ENCODE assay signal across 15 cellular contexts in the genomic region with DNA sequence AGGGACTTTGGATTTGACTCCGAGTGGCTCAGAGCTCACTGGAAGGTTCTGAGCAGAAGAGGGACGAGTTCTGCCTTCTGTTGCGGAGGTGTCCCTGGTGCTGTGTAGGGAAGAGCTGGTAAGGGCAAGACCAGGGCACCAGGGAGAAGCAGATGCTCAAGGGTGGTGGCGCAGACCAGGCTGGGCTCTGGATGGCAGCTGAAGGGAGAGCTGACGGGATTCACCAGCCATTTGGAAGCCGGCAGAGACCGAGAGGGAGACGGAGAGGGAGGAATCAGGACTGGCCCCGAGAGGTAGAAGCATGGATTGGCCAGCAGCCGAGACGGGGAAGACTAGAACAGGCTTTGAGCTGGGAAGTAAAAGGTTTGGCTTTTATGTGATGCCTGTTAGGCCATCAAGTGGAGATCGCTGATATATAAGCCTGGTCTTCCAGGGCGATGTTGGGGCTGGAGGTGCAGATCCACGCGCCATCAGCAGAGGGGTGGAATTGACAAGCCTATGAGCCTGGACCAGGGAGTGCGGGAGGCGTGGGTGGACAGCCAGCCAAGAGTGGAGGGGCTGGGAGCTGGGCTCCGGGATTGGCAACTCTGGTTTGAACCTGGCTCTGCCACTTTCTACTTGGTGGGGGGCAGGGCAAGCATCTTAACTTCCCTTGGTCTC. TPM values are rescaled to one million over a fixed set of nuclear protein-coding genes. Genes with fewer than 3 reads are reported as not detected.
DNase-seq lines count a peak whose midpoint lies in the region; ATAC-seq and TF ChIP-seq lines count a peak whose summit lies in the region.
"Had no signal": no experiment of that assay in that cellular context is flagged by ENCODE, and none has a peak within 500 bp of the region (broad histone marks: within the 10 kb centered on the region; RNA-seq: fewer than 3 reads in every experiment).

No MANE protein-coding gene starts in this region.

- H4K5ac ChIP-seq in mesendoderm (ENCODE audit: low read length): no peak overlapping the region

- H3K27me3 ChIP-seq in GM23338 (ENCODE audit: insufficient read depth) (no peaks in the 10 kb centered on the region), mesendoderm (ENCODE audit: insufficient read depth, low read length, poor library complexity) (no peaks in the 10 kb centered on the region)
- H3K27me3 ChIP-seq in naive thymus-derived CD4-positive, alpha-beta T cell (ENCODE audit: control insufficient read depth in 2 of 2, insufficient read depth in 2 of 2, low read length in 2 of 2): peaks cover 0 to 3% of the 10 kb centered on the region in 2 donors

- H3K79me2 ChIP-seq in GM23338 (replicated peaks; ENCODE audit: insufficient read depth): no peaks in the 10 kb centered on the region
- H3K79me2 ChIP-seq in mesendoderm (ENCODE audit: control insufficient read depth, insufficient read depth, low read length): no peaks in the 10 kb centered on the region

- H2BK120ac ChIP-seq in mesendoderm (ENCODE audit: low read depth, low read length): no peak overlapping the region

- TF ChIP-seq CTCF in GM23338 (conservative IDR thresholded peaks at IDR 0.05; ENCODE audit: low read depth in 2 of 2): no peak
- no peak for TF ChIP-seq CTCF in chondrocyte (IDR thresholded peaks at IDR 0.05)

- H4K8ac ChIP-seq in mesendoderm (ENCODE audit: low read depth, low read length): no peak overlapping the region

- no peak overlapping the region for H3K4me3 ChIP-seq in GM23338
- no peak overlapping the region for H3K4me3 ChIP-seq in mesendoderm (ENCODE audit: low read length)
- H3K4me3 ChIP-seq in naive thymus-derived CD4-positive, alpha-beta T cell (ENCODE audit: low read length): no peak overlapping the region
- H3K4me3 ChIP-seq: BLaER1 treated with 17β-estradiol and CSF1 and Interleukin-3, amounts not matched to agents 10 nM and 100 nM; GM23248 had no signal

- ATAC-seq in GM23338: peak; percentile 16; the same call in 1 of the 3 replicates
- ATAC-seq in naive thymus-derived CD4-positive, alpha-beta T cell: no peak

- H2BK5ac ChIP-seq in mesendoderm (ENCODE audit: low read length): no peak overlapping the region

- no peaks in the 10 kb centered on the region for H3F3A ChIP-seq in GM23338 (replicated peaks; ENCODE audit: low read depth)

- no peak overlapping the region for H3K23ac ChIP-seq in mesendoderm (ENCODE audit: low read length)

- no peak overlapping the region for H3K4me3 Mint-ChIP-seq in activated naive CD4-positive, alpha-beta T cell treated with anti-CD3 and anti-CD28 coated beads, Interleukin-2, amount 50 U/mL, for 24 hours
- no peak overlapping the region for H3K4me3 Mint-ChIP-seq in GM23338
- H3K4me3 Mint-ChIP-seq in chondrocyte (ENCODE audit: unreplicated experiment): no peak overlapping the region
- no peak overlapping the region for H3K4me3 Mint-ChIP-seq in naive thymus-derived CD4-positive, alpha-beta T cell
- no peak overlapping the region for H3K4me3 Mint-ChIP-seq in activated CD4-positive, alpha-beta T cell treated with anti-CD3 and anti-CD28 coated beads, Interleukin-2, amount 10 ng/mL, durations not matched to agents 24 days and 14 days
- H3K4me3 Mint-ChIP-seq: CD4-positive, CD25-positive, alpha-beta regulatory T cell; H9 had no signal

- CTCF ChIA-PET in naive thymus-derived CD4-positive, alpha-beta T cell (lab: Charles Lee): no interaction called here

- peak overlapping the region; percentile 80 for H3K27ac Mint-ChIP-seq in activated naive CD4-positive, alpha-beta T cell treated with anti-CD3 and anti-CD28 coated beads, Interleukin-2, amount 50 U/mL, for 24 hours
- H3K27ac Mint-ChIP-seq in GM23338 (no peak overlapping the region), chondrocyte (ENCODE audit: unreplicated experiment) (no peak overlapping the region)
- no peak overlapping the region for H3K27ac Mint-ChIP-seq in naive thymus-derived CD4-positive, alpha-beta T cell
- no peak overlapping the region for H3K27ac Mint-ChIP-seq in activated CD4-positive, alpha-beta T cell treated with anti-CD3 and anti-CD28 coated beads, Interleukin-2, amount 10 ng/mL, durations not matched to agents 24 days and 14 days
- H3K27ac Mint-ChIP-seq: CD4-positive, CD25-positive, alpha-beta regulatory T cell had no signal

- no peak overlapping the region for H3K4ac ChIP-seq in mesendoderm (ENCODE audit: low read depth, low read length)

- H3K27ac ChIP-seq in GM23338 (ENCODE audit: low read depth) (no peak overlapping the region), mesendoderm (ENCODE audit: low read depth, low read length) (no peak overlapping the region)
- no peak overlapping the region for H3K27ac ChIP-seq in naive thymus-derived CD4-positive, alpha-beta T cell (ENCODE audit: low read depth, low read length)
- H3K27ac ChIP-seq: BLaER1 treated with 17β-estradiol and CSF1 and Interleukin-3, amounts not matched to agents 10 nM and 100 nM; GM23248 had no signal

- peak overlapping the region; percentile 43 for H2AK5ac ChIP-seq in mesendoderm (ENCODE audit: low read length)

- intact Hi-C loops in naive thymus-derived CD4-positive, alpha-beta T cell (cut with micrococcal nuclease): no loop called here
- intact Hi-C loops in activated CD4-positive, alpha-beta T cell treated with anti-CD3 and anti-CD28 coated beads, Interleukin-2, amount 10 ng/mL, durations not matched to agents 24 days and 14 days (cut with micrococcal nuclease): no loop called here

- H3K4me1 ChIP-seq in GM23338 (ENCODE audit: insufficient read depth): peaks cover 12% of the 10 kb centered on the region
- peaks cover 2% of the 10 kb centered on the region for H3K4me1 ChIP-seq in mesendoderm (ENCODE audit: control insufficient read depth, low read depth, low read length)
- H3K4me1 ChIP-seq in naive thymus-derived CD4-positive, alpha-beta T cell (ENCODE audit: control insufficient read depth in 2 of 2, insufficient read depth in 2 of 2, low read length in 2 of 2): no peaks in the 10 kb centered on the region
- H3K4me1 ChIP-seq: BLaER1 treated with 17β-estradiol and CSF1 and Interleukin-3, amounts not matched to agents 10 nM and 100 nM had no signal

- H3K79me1 ChIP-seq in mesendoderm (ENCODE audit: low read length): no peaks in the 10 kb centered on the region

- H3K36me3 Mint-ChIP-seq in activated naive CD4-positive, alpha-beta T cell treated with anti-CD3 and anti-CD28 coated beads, Interleukin-2, amount 50 U/mL, for 24 hours: no peaks in the 10 kb centered on the region
- H3K36me3 Mint-ChIP-seq in GM23338 (ENCODE audit: low read depth) (no peaks in the 10 kb centered on the region; the same call in 2 of the 3 replicates), chondrocyte (ENCODE audit: low read depth) (no peaks in the 10 kb centered on the region)
- H3K36me3 Mint-ChIP-seq in naive thymus-derived CD4-positive, alpha-beta T cell: no peaks in the 10 kb centered on the region
- no peaks in the 10 kb centered on the region for H3K36me3 Mint-ChIP-seq in activated CD4-positive, alpha-beta T cell treated with anti-CD3 and anti-CD28 coated beads, Interleukin-2, amount 10 ng/mL, durations not matched to agents 24 days and 14 days (ENCODE audit: low read depth)
- H3K36me3 Mint-ChIP-seq: CD4-positive, CD25-positive, alpha-beta regulatory T cell had no signal

- no peak overlapping the region for H3K9ac ChIP-seq in mesendoderm (ENCODE audit: low read length)
- H3K9ac ChIP-seq: BLaER1 treated with 17β-estradiol and CSF1 and Interleukin-3, amounts not matched to agents 10 nM and 100 nM; GM23248 had no signal

- H2BK15ac ChIP-seq in mesendoderm (replicated peaks; ENCODE audit: low read depth): no peak overlapping the region

- H3K9me2 ChIP-seq in GM23338 (ENCODE audit: insufficient read depth): no peaks in the 10 kb centered on the region

- no peak overlapping the region for H2AFZ ChIP-seq in GM23338
- H2AFZ ChIP-seq: GM23248 had no signal

- H3K27me3 Mint-ChIP-seq in activated naive CD4-positive, alpha-beta T cell treated with anti-CD3 and anti-CD28 coated beads, Interleukin-2, amount 50 U/mL, for 24 hours: peaks cover 21% of the 10 kb centered on the region
- H3K27me3 Mint-ChIP-seq in GM23338 (ENCODE audit: insufficient read depth, low read depth, poor library complexity) (peaks cover 16% of the 10 kb centered on the region), chondrocyte (ENCODE audit: low read depth) (peaks cover 33% of the 10 kb centered on the region)
- peaks cover 0 to 35% (median 23%) of the 10 kb centered on the region in 5 donors for H3K27me3 Mint-ChIP-seq in naive thymus-derived CD4-positive, alpha-beta T cell
- H3K27me3 Mint-ChIP-seq in activated CD4-positive, alpha-beta T cell treated with anti-CD3 and anti-CD28 coated beads, Interleukin-2, amount 10 ng/mL, durations not matched to agents 24 days and 14 days: peaks cover 7% of the 10 kb centered on the region

- no peaks in the 10 kb centered on the region for H3K9me3 Mint-ChIP-seq in activated naive CD4-positive, alpha-beta T cell treated with anti-CD3 and anti-CD28 coated beads, Interleukin-2, amount 50 U/mL, for 24 hours
- H3K9me3 Mint-ChIP-seq in GM23338 (no peaks in the 10 kb centered on the region; the same call in 1 of the 3 replicates), chondrocyte (ENCODE audit: low read depth) (no peaks in the 10 kb centered on the region)
- peaks cover 0 to 3% (median 0%) of the 10 kb centered on the region in 11 donors for H3K9me3 Mint-ChIP-seq in naive thymus-derived CD4-positive, alpha-beta T cell
- H3K9me3 Mint-ChIP-seq in activated CD4-positive, alpha-beta T cell treated with anti-CD3 and anti-CD28 coated beads, Interleukin-2, amount 10 ng/mL, durations not matched to agents 24 days and 14 days: no peaks in the 10 kb centered on the region

- H3K4me2 ChIP-seq in GM23338 (no peak overlapping the region), mesendoderm (ENCODE audit: low read length) (no peak overlapping the region)
- H3K4me2 ChIP-seq: BLaER1 treated with 17β-estradiol and CSF1 and Interleukin-3, amounts not matched to agents 10 nM and 100 nM had no signal

- no peaks in the 10 kb centered on the region for H4K20me1 ChIP-seq in GM23338 (replicated peaks; ENCODE audit: insufficient read depth)

- no peak for DNase-seq in activated naive CD4-positive, alpha-beta T cell treated with Interleukin-2 at 50 U/mL for 16 hours
- DNase-seq in GM23338 (ENCODE audit: low spot score) (no peak), chondrocyte (ENCODE audit: low spot score) (peak; percentile 68), mesendoderm (no peak), DMS79 treated with DMSO at 0.1 percent for 48 hours (lab: John Stamatoyannopoulos, UW) (no peak)
- no peak for DNase-seq in naive thymus-derived CD4-positive, alpha-beta T cell
- no peak for DNase-seq in activated CD4-positive, alpha-beta T cell treated with anti-CD3 and anti-CD28 coated beads, Interleukin-2, amount 10 ng/mL, durations not matched to agents 24 days and 14 days
- DNase-seq: 8988T; ACHN; CD4-positive, CD25-positive, alpha-beta regulatory T cell; DMS53; GM23248; H9 had no signal

- WGBS in mesendoderm (ENCODE audit: extremely low coverage, insufficient coverage, low lambda C conversion rate): no CpG with 5 or more reads among the region's 18 CpGs

- no peak overlapping the region for H3K18ac ChIP-seq in mesendoderm (ENCODE audit: low read length)

- no peaks in the 10 kb centered on the region for H3K36me3 ChIP-seq in GM23338 (ENCODE audit: insufficient read depth)
- no peaks in the 10 kb centered on the region for H3K36me3 ChIP-seq in mesendoderm (ENCODE audit: control insufficient read depth, insufficient read depth, low read length)
- no peaks in the 10 kb centered on the region for H3K36me3 ChIP-seq in naive thymus-derived CD4-positive, alpha-beta T cell (ENCODE audit: control insufficient read depth in 2 of 3, insufficient read depth in 3 of 3, low read length in 3 of 3)
- H3K36me3 ChIP-seq: BLaER1 treated with 17β-estradiol and CSF1 and Interleukin-3, amounts not matched to agents 10 nM and 100 nM had no signal

- POLR2A ChIA-PET in naive thymus-derived CD4-positive, alpha-beta T cell (lab: Charles Lee): no interaction called here

- no peaks in the 10 kb centered on the region for H3K4me1 Mint-ChIP-seq in activated naive CD4-positive, alpha-beta T cell treated with anti-CD3 and anti-CD28 coated beads, Interleukin-2, amount 50 U/mL, for 24 hours
- H3K4me1 Mint-ChIP-seq in GM23338 (peaks cover 25% of the 10 kb centered on the region), chondrocyte (ENCODE audit: low read depth) (no peaks in the 10 kb centered on the region)
- peaks cover 0 to 2% (median 0%) of the 10 kb centered on the region in 7 donors for H3K4me1 Mint-ChIP-seq in naive thymus-derived CD4-positive, alpha-beta T cell
- H3K4me1 Mint-ChIP-seq in activated CD4-positive, alpha-beta T cell treated with anti-CD3 and anti-CD28 coated beads, Interleukin-2, amount 10 ng/mL, durations not matched to agents 24 days and 14 days: no peaks in the 10 kb centered on the region
- H3K4me1 Mint-ChIP-seq: CD4-positive, CD25-positive, alpha-beta regulatory T cell had no signal

- H3K9me3 ChIP-seq in naive thymus-derived CD4-positive, alpha-beta T cell (ENCODE audit: control insufficient read depth in 2 of 3, low read length in 3 of 3): no peaks in the 10 kb centered on the region
- H3K9me3 ChIP-seq: BLaER1 treated with 17β-estradiol and CSF1 and Interleukin-3, amounts not matched to agents 10 nM and 100 nM had no signal

- H3K56ac ChIP-seq in mesendoderm (ENCODE audit: low read length): no peak overlapping the region

RNA-seq across cellular contexts. Expression of gene ADRA2C, which starts 43.4 kb away (rescaled TPM):
- 16.3 and 16.6 TPM in 2 replicates for total RNA-seq in GM23338 (2014; rRNA removed; shearing (Covaris generic))
- polyA plus RNA-seq in GM23338 (2016; fragmentation: Nextera tagmentation; extraction: Ambion mirVana): 3.0 and 4.1 TPM in 2 replicates
- 0.99 to 1.6 TPM (median 1.5 TPM) in 3 replicates for total RNA-seq in chondrocyte
- 10.8 TPM for polyA plus RNA-seq in mesendoderm (2013, experiment 1 of 2)
- polyA plus RNA-seq in mesendoderm (2013, experiment 2 of 2): 10.5 TPM
- total RNA-seq in naive thymus-derived CD4-positive, alpha-beta T cell: not detected
- not detected for polyA plus RNA-seq in naive thymus-derived CD4-positive, alpha-beta T cell
- total RNA-seq in activated CD4-positive, alpha-beta T cell treated with anti-CD3 and anti-CD28 coated beads, Interleukin-2, amount 10 ng/mL, durations not matched to agents 24 days and 14 days: not detected in 2 replicates
- total RNA-seq: CD4-positive, CD25-positive, alpha-beta regulatory T cell had no signal
- polyA plus RNA-seq: CD4-positive, CD25-positive, alpha-beta regulatory T cell had no signal
